ENCODE assay signal across 8 cellular contexts in the genomic region with DNA sequence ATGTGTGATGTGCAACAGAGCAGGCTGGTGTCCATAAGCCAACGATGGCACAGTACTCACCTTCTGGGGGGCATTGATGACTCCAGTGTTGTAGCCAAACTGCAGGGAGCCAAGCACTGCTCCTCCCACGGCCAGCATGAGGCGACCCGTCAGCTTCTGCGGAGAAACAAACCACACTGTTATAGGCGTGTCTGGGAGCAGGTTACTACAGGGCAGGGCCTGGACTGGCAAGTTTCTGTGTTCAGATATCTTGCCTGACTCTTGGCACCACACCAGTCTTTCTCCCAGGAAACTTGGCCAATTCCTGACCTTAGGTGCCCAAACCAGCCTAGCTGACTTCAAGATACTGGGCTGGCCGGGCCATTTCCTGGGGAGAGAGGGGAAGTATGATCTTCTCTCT.
DNase-seq lines count a peak whose midpoint lies in the region; ATAC-seq and TF ChIP-seq lines count a peak whose summit lies in the region.

No MANE protein-coding gene starts in this region.

- H3K27ac ChIP-seq in RWPE2 (ENCODE audit: poor library complexity, severe bottlenecking) (peak overlapping the region; percentile 99), parathyroid adenoma (peak overlapping the region; percentile 92)
- H3K27ac ChIP-seq in effector memory CD4-positive, alpha-beta T cell (ENCODE audit: insufficient read depth, low read length, poor library complexity, severe bottlenecking) = peak overlapping the region; percentile 43

- ATAC-seq in RWPE2 (ENCODE audit: low read depth) (peak; percentile 67), HG02852 (IDR thresholded peaks at IDR 0.05; ENCODE audit: unreplicated experiment) (no peak), HG02588 (IDR thresholded peaks at IDR 0.05; ENCODE audit: unreplicated experiment) (no peak)

- TF ChIP-seq CTCF in RWPE2 (IDR thresholded peaks at IDR 0.05; ENCODE audit: poor library complexity, severe bottlenecking) (no peak), parathyroid adenoma (IDR thresholded peaks at IDR 0.05) (no peak)

- peak overlapping the region; percentile 41 for H3K4me2 ChIP-seq in parathyroid adenoma (ENCODE audit: low read length)

- DNase-seq in DMS79 (lab: John Stamatoyannopoulos, UW) (peak; percentile 52), RWPE2 (ENCODE audit: low spot score) (peak; percentile 92), NCI-H82 treated with DMSO at 0.1 percent for 48 hours (lab: John Stamatoyannopoulos, UW; ENCODE audit: unreplicated experiment) (no peak), NCI-H82 (lab: John Stamatoyannopoulos, UW) (no peak)
- DNase-seq in effector memory CD4-positive, alpha-beta T cell = no peak

- H3K36me3 ChIP-seq in RWPE2 (ENCODE audit: low read depth) (peaks cover 80% of the 10 kb centered on the region), parathyroid adenoma (ENCODE audit: control insufficient read depth, insufficient read depth, low read length) (no peaks in the 10 kb centered on the region)
- H3K36me3 ChIP-seq in effector memory CD4-positive, alpha-beta T cell (ENCODE audit: control insufficient read depth, insufficient read depth, low read length) = peaks cover 17% of the 10 kb centered on the region

- no peak overlapping the region for H3K9ac ChIP-seq in parathyroid adenoma

- H3K9me3 ChIP-seq in RWPE2 (ENCODE audit: severe bottlenecking) (no peaks in the 10 kb centered on the region), parathyroid adenoma (ENCODE audit: control insufficient read depth, low read length) (no peaks in the 10 kb centered on the region)
- H3K9me3 ChIP-seq in effector memory CD4-positive, alpha-beta T cell (ENCODE audit: control insufficient read depth, low read length) = no peaks in the 10 kb centered on the region

- H3K4me1 ChIP-seq in RWPE2 (ENCODE audit: insufficient read depth, poor library complexity, severe bottlenecking) (peaks cover 93% of the 10 kb centered on the region), parathyroid adenoma (peaks cover 38% of the 10 kb centered on the region)
- peaks cover 66% of the 10 kb centered on the region for H3K4me1 ChIP-seq in effector memory CD4-positive, alpha-beta T cell (ENCODE audit: control insufficient read depth, insufficient read depth, low read length, poor library complexity, severe bottlenecking)

- H2AFZ ChIP-seq in parathyroid adenoma = no peak overlapping the region

- H3K4me3 ChIP-seq in RWPE2 (ENCODE audit: severe bottlenecking) (no peak overlapping the region), parathyroid adenoma (ENCODE audit: low read depth, low read length) (peak overlapping the region; percentile 25)
- peak overlapping the region; percentile 6 for H3K4me3 ChIP-seq in effector memory CD4-positive, alpha-beta T cell (ENCODE audit: insufficient read depth, low read depth, low read length, poor library complexity, severe bottlenecking)

- H3K27me3 ChIP-seq in RWPE2 (ENCODE audit: insufficient read depth, poor library complexity, severe bottlenecking) (no peaks in the 10 kb centered on the region), parathyroid adenoma (ENCODE audit: control insufficient read depth, insufficient read depth, low read length) (no peaks in the 10 kb centered on the region)
- no peaks in the 10 kb centered on the region for H3K27me3 ChIP-seq in effector memory CD4-positive, alpha-beta T cell (replicated peaks; ENCODE audit: control insufficient read depth, insufficient read depth, low read length, poor library complexity, severe bottlenecking)

- peaks cover 13% of the 10 kb centered on the region for H3K79me2 ChIP-seq in parathyroid adenoma

Comparison
In these comparisons a context has a peak if more than half of its experiments do, and no peak if none do; other contexts are left out.
1. DNase-seq: peak in DMS79 (single experiment) and RWPE2 (single experiment); none in effector memory CD4-positive, alpha-beta T cell (0 of 3), NCI-H82 treated with DMSO at 0.1 percent for 48 hours (single experiment) and NCI-H82 (single experiment).
2. H3K27ac ChIP-seq: peak in every context shown above with its lines; median percentile 99 in RWPE2; 92 in parathyroid adenoma; 43 in effector memory CD4-positive, alpha-beta T cell.